Comparison of ENCODE assay signal across 10 cellular contexts in genomic region chr10:74823791-74824183, GRCh38. TPM values are rescaled to one million over a fixed set of nuclear protein-coding genes. Genes with fewer than 3 reads are reported as not detected.
A peak's percentile ranks its signal among the peaks of the same experiment; 100 is the strongest.
DNase-seq lines count a peak whose midpoint lies in the region; ATAC-seq, FAIRE-seq and TF ChIP-seq lines count a peak whose summit lies in the region.
"Had no signal": no experiment of that assay in that cellular context is flagged by ENCODE, and none has a peak within 500 bp of the region (broad histone marks: within the 10 kb centered on the region; RNA-seq: fewer than 3 reads in every experiment).

No MANE protein-coding gene starts in this region.

- 72% methylated on average over 4 of the region's 4 CpGs; no CpG with 5 or more reads in 1 of the 2 experiments for WGBS in H1 (ENCODE audit: extremely low coverage in 1 of 2, insufficient coverage in 1 of 2, insufficient read length in 1 of 2, insufficient replicate concordance in 2 of 2, low coverage in 1 of 2, low lambda C conversion rate in 2 of 2, missing lambda C conversion rate in 1 of 2), 2 experiments
- 10% methylated on average over 4 of the region's 4 CpGs for WGBS in prostate gland

- H3K27ac ChIP-seq in Karpas-422 (ENCODE audit: low read length) (no peak overlapping the region), H1 (ENCODE audit: low read depth, low read length) (no peak overlapping the region), prostate gland (peak overlapping the region; percentile 77 to 81)

- TF ChIP-seq CTCF in Calu3 (IDR thresholded peaks at IDR 0.05; ENCODE audit: unreplicated experiment) (no peak), H1 (IDR thresholded peaks at IDR 0.05; ENCODE audit: control extremely low read depth in 1 of 3, insufficient read depth in 1 of 3, low read depth in 1 of 3, low read length in 3 of 3) (no peak), prostate gland (IDR thresholded peaks at IDR 0.05) (no peak)

- 0 out of 2 replicates have a peak overlapping the region, but pooled peaks have one; percentile 48 for H2BK20ac ChIP-seq in H1 (ENCODE audit: low read length)

- H3K23me2 ChIP-seq in H1 (ENCODE audit: low read depth, low read length), result peaks cover 14% of the 10 kb centered on the region

- POLR2A ChIA-PET in H1 (lab: Charles Lee; ENCODE audit: partially characterized antibody), result interaction anchor here (1.2 to 1.4 kb wide), 2 partner anchors 9 to 101 kb away, joined by 3 read pairs; no protein-coding TSS in a partner anchor

- no peak for TF ChIP-seq EP300 in H1 (IDR thresholded peaks at IDR 0.05; ENCODE audit: borderline replicate concordance in 1 of 2, low read depth in 2 of 2, low read length in 2 of 2)

- peaks cover 38% of the 10 kb centered on the region for H3K36me3 Mint-ChIP-seq in Calu3 (ENCODE audit: insufficient read depth, unreplicated experiment)

- H2BK15ac ChIP-seq in H1 (ENCODE audit: low read length), result peak overlapping the region; percentile 92; the same call in 1 of the 2 replicates

- no peak overlapping the region for H3K14ac ChIP-seq in H1 (ENCODE audit: insufficient read length)

- peak overlapping the region; percentile 97; the same call in 1 of the 2 replicates for H2AK5ac ChIP-seq in H1 (ENCODE audit: low read depth, low read length)

- H3K4me3 Mint-ChIP-seq in Calu3 (ENCODE audit: low read depth, unreplicated experiment), result peak overlapping the region; percentile 66

- H3K27ac Mint-ChIP-seq in Calu3 (ENCODE audit: unreplicated experiment), result no peak overlapping the region

- ATAC-seq in HG03159 (IDR thresholded peaks at IDR 0.05; ENCODE audit: unreplicated experiment) (no peak), GM19035 (IDR thresholded peaks at IDR 0.05; ENCODE audit: unreplicated experiment) (no peak)

- H3K9ac ChIP-seq in Karpas-422 (ENCODE audit: low read length), result peak overlapping the region; percentile 99
- H3K9ac ChIP-seq in H1 (replicated peaks in 1 of 4; ENCODE audit: extremely low read depth in 1 of 4, low read depth in 3 of 4, low read length in 3 of 4), result no peak overlapping the region

- H3K4me2 ChIP-seq in Karpas-422 (ENCODE audit: low read depth, low read length, poor library complexity, severe bottlenecking) (peak overlapping the region; percentile 83), H1 (ENCODE audit: insufficient read depth in 1 of 2, low read depth in 2 of 2, low read length in 2 of 2) (peak overlapping the region; percentile 84 to 91; a peak in 3 of 4 replicates)

- H3K36me3 ChIP-seq in Karpas-422 (ENCODE audit: insufficient read depth, low read length), result no peaks in the 10 kb centered on the region
- H3K36me3 ChIP-seq in H1 (ENCODE audit: control insufficient read depth in 2 of 4, insufficient read depth in 4 of 4, low read length in 3 of 4), result no peaks in the 10 kb centered on the region
- H3K36me3 ChIP-seq in prostate gland, result no peaks in the 10 kb centered on the region

- H3K27me3 Mint-ChIP-seq in Calu3 (ENCODE audit: unreplicated experiment), result no peaks in the 10 kb centered on the region

- DNase-seq in Calu3 (no peak), Karpas-422 (no peak), H1 (ENCODE audit: low read depth in 1 of 2, low spot score in 2 of 2) (no peak), prostate gland (ENCODE audit: low spot score) (peak; percentile 60), amygdala (lab: John Stamatoyannopoulos, UW) (no peak), NCI-H2081 treated with DMSO at 0.1 percent for 48 hours (lab: John Stamatoyannopoulos, UW) (no peak)
- DNase-seq: H7, midbrain had no signal

- TF ChIP-seq POLR2A in H1 (IDR thresholded peaks at IDR 0.05; ENCODE audit: control extremely low read depth in 1 of 2, low read depth in 2 of 2, low read length in 2 of 2) (no peak), prostate gland (IDR thresholded peaks at IDR 0.05) (no peak)

- H2BK12ac ChIP-seq in H1 (ENCODE audit: low read depth, low read length), result peak overlapping the region; percentile 94

- peaks cover 31% of the 10 kb centered on the region for H3K4me1 Mint-ChIP-seq in Calu3 (ENCODE audit: low read depth, unreplicated experiment)

- H3K9me3 ChIP-seq in Karpas-422 (ENCODE audit: low read length), result no peaks in the 10 kb centered on the region
- no peaks in the 10 kb centered on the region for H3K9me3 ChIP-seq in H1 (ENCODE audit: insufficient read depth in 2 of 2, low read depth in 1 of 2, low read length in 1 of 2)
- no peaks in the 10 kb centered on the region for H3K9me3 ChIP-seq in prostate gland

- peak overlapping the region; percentile 96; the same call in 1 of the 2 replicates for H2BK5ac ChIP-seq in H1 (ENCODE audit: low read depth, low read length)

- peaks cover 19% of the 10 kb centered on the region for H3K79me2 ChIP-seq in Karpas-422 (ENCODE audit: low read length)
- H3K79me2 ChIP-seq in H1 (ENCODE audit: control insufficient read depth in 1 of 2, insufficient read depth in 2 of 2, low read length in 2 of 2), result peaks cover 6 to 15% of the 10 kb centered on the region in 2 experiments

- H2AFZ ChIP-seq in Karpas-422 (ENCODE audit: low read length), result no peak overlapping the region
- no peak overlapping the region for H2AFZ ChIP-seq in H1 (ENCODE audit: low read length)

- peaks cover 8% of the 10 kb centered on the region; the same call in 1 of the 2 replicates for H4K20me1 ChIP-seq in Karpas-422 (ENCODE audit: insufficient read depth, low read depth, low read length)
- no peaks in the 10 kb centered on the region for H4K20me1 ChIP-seq in H1 (replicated peaks in 1 of 2; ENCODE audit: control insufficient read depth in 1 of 2, insufficient read depth in 2 of 2, low read length in 2 of 2)

- no peak overlapping the region for H3K56ac ChIP-seq in H1 (replicated peaks; ENCODE audit: insufficient read length, low read depth, low read length)

- intact Hi-C loops in Calu3 (cut with micrococcal nuclease; ENCODE audit: unreplicated experiment) (loop anchor here (10.0 kb wide), 1 partner anchor 171 kb away; no protein-coding TSS in a partner anchor), prostate gland (cut with DNase I) (loop anchor here (5.0 kb wide), 1 partner anchor 199 kb away; no protein-coding TSS in a partner anchor)

- no peak for TF ChIP-seq RAD21 in H1 (IDR thresholded peaks at IDR 0.05 in 1 of 2, conservative IDR thresholded peaks at IDR 0.05 in 1 of 2; ENCODE audit: low read depth in 2 of 2, low read length in 2 of 2)

- CTCF ChIA-PET in Calu3 (lab: Charles Lee) (no interaction called here), H1 (lab: Charles Lee; ENCODE audit: partially characterized antibody) (interaction anchor here (0.6 to 1.4 kb wide), 2 partner anchors 198 to 207 kb away, joined by 3 read pairs; no protein-coding TSS in a partner anchor)

- no peak for FAIRE-seq in H1 (lab: Jason Lieb, UNC)

- peaks cover 6% of the 10 kb centered on the region for H3K79me1 ChIP-seq in H1 (ENCODE audit: low read depth, low read length)

- H3K4ac ChIP-seq in H1 (replicated peaks; ENCODE audit: insufficient read length, low read depth, low read length), result peak overlapping the region; percentile 2

- no peaks in the 10 kb centered on the region for H3K9me2 ChIP-seq in Karpas-422 (replicated peaks; ENCODE audit: insufficient read depth, low read length)

- no peak overlapping the region; the same call in 1 of the 2 replicates for H3K4me3 ChIP-seq in Karpas-422 (ENCODE audit: low read length)
- H3K4me3 ChIP-seq in H1 (ENCODE audit: extremely low read depth in 1 of 4, insufficient read depth in 2 of 4, low read depth in 3 of 4, low read length in 4 of 4), result peak overlapping the region in 2 of 4 experiments; percentile 86 to 97; a peak in 3 of 8 replicates
- no peak overlapping the region for H3K4me3 ChIP-seq in prostate gland

- no peak overlapping the region for H2BK120ac ChIP-seq in H1 (replicated peaks; ENCODE audit: low read depth, low read length)

- H4K8ac ChIP-seq in H1 (ENCODE audit: extremely low read depth, insufficient read depth, low read length), result no peak overlapping the region

- no peak overlapping the region for H4K5ac ChIP-seq in H1 (ENCODE audit: insufficient read length, low read depth, low read length)

- H3K27me3 ChIP-seq in Karpas-422 (ENCODE audit: low read length) (no peaks in the 10 kb centered on the region), H1 (replicated peaks in 1 of 4; ENCODE audit: control insufficient read depth in 3 of 4, extremely low read depth in 1 of 4, insufficient read depth in 3 of 4, low read length in 3 of 4) (no peaks in the 10 kb centered on the region), prostate gland (replicated peaks; ENCODE audit: insufficient read depth) (no peaks in the 10 kb centered on the region)

- no peak overlapping the region for H4K91ac ChIP-seq in H1 (replicated peaks; ENCODE audit: insufficient read length, low read length)

- peak overlapping the region; percentile 83 for H3K18ac ChIP-seq in H1 (ENCODE audit: extremely low read depth, low read length)

- BruUV-seq in Calu3 (replicated peaks; lab: Mats Ljungman, UMichigan), result no TSS peak

- H3K4me1 ChIP-seq in Karpas-422 (ENCODE audit: low read length) (peaks cover 26% of the 10 kb centered on the region), H1 (replicated peaks in 1 of 4; ENCODE audit: control insufficient read depth in 3 of 4, insufficient read depth in 4 of 4, low read length in 3 of 4) (peaks cover 3 to 8% (median 5%) of the 10 kb centered on the region in 4 experiments), prostate gland (replicated peaks) (peaks cover 16% of the 10 kb centered on the region)

- H3K23ac ChIP-seq in H1 (ENCODE audit: insufficient read length), result no peak overlapping the region

- no peaks in the 10 kb centered on the region for H3K9me3 Mint-ChIP-seq in Calu3 (ENCODE audit: low read depth, unreplicated experiment)

TF ChIP-seq in H1, 55 proteins besides CTCF, POLR2A, EP300 and RAD21:
- TF ChIP-seq POLR2AphosphoS5 (IDR thresholded peaks at IDR 0.05; ENCODE audit: low read depth, low read length) (no peak), SAP30 (IDR thresholded peaks at IDR 0.05; ENCODE audit: insufficient read depth, insufficient replicate concordance, low read length) (no peak), KDM1A (IDR thresholded peaks at IDR 0.05; ENCODE audit: borderline replicate concordance, low read length) (no peak)
TF ChIP-seq in H1: peak in this region for 0.

RNA-seq across cellular contexts. Expression of gene KAT6B, which starts 2.6 kb away (rescaled TPM):
- 28.2 and 28.6 TPM in 2 replicates for total RNA-seq in Calu3 (2022)
- total RNA-seq in Karpas-422 (2014; rRNA removed; shearing (Covaris generic); ENCODE audit: low replicate concordance), result 64.1 and 73.6 TPM in 2 replicates
- 30.8 and 32.4 TPM in 2 replicates for total RNA-seq in H1 (2021; fragmentation: NEBNext Ultra II Directional; extraction: Animal tissue kit (Norgen Biotek cat#: 25700))
- polyA plus RNA-seq in H1 (2011; rRNA removed), result 7.3 and 10.1 TPM in 2 replicates
- polyA plus RNA-seq in H1 (2011; cell fraction: cytosol; rRNA removed), result 7.3 TPM
- 19.5 TPM for polyA plus RNA-seq in H1 (2011; cell fraction: nucleus; rRNA removed)
- 11.3 to 13.5 TPM (median 12.4 TPM) in 4 replicates for polyA plus RNA-seq in H1 (2012, experiment 1 of 2)
- polyA plus RNA-seq in H1 (2012, experiment 2 of 2), result 0.97 TPM
- 11.0 TPM for polyA plus RNA-seq in H1 (2013, experiment 1 of 2)
- 10.1 TPM for polyA plus RNA-seq in H1 (2013, experiment 2 of 2)
- polyA minus RNA-seq in H1 (2011; rRNA and poly(A)+ RNA removed), result 27.4 and 32.4 TPM in 2 replicates
- polyA minus RNA-seq in H1 (2011; cell fraction: cytosol; rRNA and poly(A)+ RNA removed), result 14.3 TPM
- 62.5 TPM for polyA minus RNA-seq in H1 (2011; cell fraction: nucleus; rRNA and poly(A)+ RNA removed)
- 10 to 100 TPM; 28.0 to 97.8 TPM for total RNA-seq in prostate gland

Comparison
In these comparisons a context has a peak if more than half of its experiments do, and no peak if none do; other contexts are left out.
1. H3K27ac ChIP-seq: peak in prostate gland (2 of 2); none in Karpas-422 (single experiment) and H1 (single experiment).